ENCODE assay signal across 19 cellular contexts in genomic region chr1:45610589-45611226, GRCh38.
"Had no signal": no experiment of that assay in that cellular context is flagged by ENCODE, and none has a peak within 500 bp of the region (broad histone marks: within the 10 kb centered on the region; RNA-seq: fewer than 3 reads in every experiment).

No MANE protein-coding gene starts in this region.

- H3K27ac ChIP-seq: epithelial cell of prostate, hepatocyte, ovary, psoas muscle, skin epidermis, suprapubic skin, transverse colon, vagina had no signal

- H3K27me3 Mint-ChIP-seq: activated naive CD8-positive, alpha-beta T cell treated with anti-CD3 and anti-CD28 coated beads for 36 hours; stimulated activated naive CD8-positive, alpha-beta T cell treated with anti-CD3 and anti-CD28 coated beads, Interleukin-15, amount 100 ng/mL, for 72 hours had no signal

- H3K4me3 ChIP-seq: dorsolateral prefrontal cortex, hepatocyte, ovary, psoas muscle, skin epidermis, suprapubic skin, transverse colon, vagina had no signal

- H3K4me2 ChIP-seq: hepatocyte had no signal

- ATAC-seq: psoas muscle; right cardiac atrium; stimulated activated naive CD8-positive, alpha-beta T cell treated with anti-CD3 and anti-CD28 coated beads, Interleukin-15, amount 100 ng/mL, for 72 hours had no signal

- H3K27me3 ChIP-seq: dorsolateral prefrontal cortex, hepatocyte, ovary, suprapubic skin, transverse colon, vagina had no signal

- H2AFZ ChIP-seq: hepatocyte had no signal

- DNase-seq: activated CD4-positive, alpha-beta T cell treated with anti-CD3 and anti-CD28 coated beads, Interleukin-2, amount 50 U/mL, for 1 hour; activated naive CD4-positive, alpha-beta T cell; activated naive CD8-positive, alpha-beta T cell treated with anti-CD3 and anti-CD28 coated beads for 36 hours; amygdala; dorsolateral prefrontal cortex; foreskin fibroblast; ovary; psoas muscle; right cardiac atrium; stimulated activated naive CD8-positive, alpha-beta T cell treated with anti-CD3 and anti-CD28 coated beads, Interleukin-15, amount 100 ng/mL, for 72 hours; transverse colon had no signal

- FAIRE-seq: colon, TTC549 had no signal

- H3K4me1 ChIP-seq: psoas muscle, transverse colon had no signal

- H3K9me3 ChIP-seq: ovary, psoas muscle, suprapubic skin, transverse colon, vagina had no signal

- H3K36me3 ChIP-seq: ovary had no signal

- H3K4me3 Mint-ChIP-seq: activated naive CD8-positive, alpha-beta T cell treated with anti-CD3 and anti-CD28 coated beads for 36 hours; stimulated activated naive CD8-positive, alpha-beta T cell treated with anti-CD3 and anti-CD28 coated beads, Interleukin-15, amount 100 ng/mL, for 72 hours; T-helper 2 cell treated with Interferon-gamma antibody and Interleukin-4, amounts not matched to agents 5 μg/mL and 100 μg/mL, for 36 hours had no signal

- H3K27ac Mint-ChIP-seq: activated naive CD8-positive, alpha-beta T cell treated with anti-CD3 and anti-CD28 coated beads for 36 hours; T-helper 2 cell treated with Interferon-gamma antibody and Interleukin-4, amounts not matched to agents 5 μg/mL and 100 μg/mL, for 36 hours had no signal

- H3K9me3 Mint-ChIP-seq: activated naive CD8-positive, alpha-beta T cell treated with anti-CD3 and anti-CD28 coated beads for 36 hours; stimulated activated naive CD8-positive, alpha-beta T cell treated with anti-CD3 and anti-CD28 coated beads, Interleukin-15, amount 100 ng/mL, for 72 hours; T-helper 2 cell treated with Interferon-gamma antibody and Interleukin-4, amounts not matched to agents 5 μg/mL and 100 μg/mL, for 36 hours had no signal
